19 cellular contexts compared by ENCODE assay signal in genomic region chr14:32470161-32470705, GRCh38.
DNase-seq lines count a peak whose midpoint lies in the region; ATAC-seq and TF ChIP-seq lines count a peak whose summit lies in the region.
"Had no signal": no experiment of that assay in that cellular context is flagged by ENCODE, and none has a peak within 500 bp of the region (broad histone marks: within the 10 kb centered on the region; RNA-seq: fewer than 3 reads in every experiment).

No MANE protein-coding gene starts in this region.

- DNase-seq in Ammon's horn (ENCODE audit: low spot score) (peak; percentile 56), foreskin keratinocyte (peak; percentile 56 to 80), pons (ENCODE audit: low spot score) (peak; percentile 81)
- no peak for DNase-seq in stimulated activated CD4-positive, alpha-beta T cell treated with anti-CD3 and anti-CD28 coated beads, Interleukin-12 subunit alpha, Interleukin-12 subunit beta, amount 100 ng/mL, for 4 hours
- DNase-seq: activated CD4-positive, alpha-beta T cell treated with anti-CD3 and anti-CD28 coated beads, Interleukin-2, amount 10 ng/mL, durations not matched to agents 24 days and 14 days; activated CD8-positive, alpha-beta memory T cell treated with anti-CD3 and anti-CD28 coated beads, Interleukin-2, amount 50 U/mL, for 48 hours; activated gamma-delta T cell treated with Interleukin-2 at 50 U/mL for 16 hours; GOT3; mucosa of descending colon; ovary; SIG-M5; stimulated activated naive CD4-positive, alpha-beta T cell; uterus had no signal

- TF ChIP-seq CTCF in foreskin keratinocyte (conservative IDR thresholded peaks at IDR 0.05), result no peak

- ATAC-seq in SK-N-SH treated with all-trans-retinoic acid at 6 μM for 48 hours (peak; percentile 12; the same call in 1 of the 3 replicates), foreskin keratinocyte (peak; percentile 8), GM21515 (IDR thresholded peaks at IDR 0.05; ENCODE audit: unreplicated experiment) (no peak), GM18909 (IDR thresholded peaks at IDR 0.05; ENCODE audit: poor library complexity, unreplicated experiment) (no peak), GM21825 (IDR thresholded peaks at IDR 0.05; ENCODE audit: unreplicated experiment) (no peak)
- ATAC-seq: mucosa of descending colon had no signal

- no peaks in the 10 kb centered on the region for H3K27me3 ChIP-seq in foreskin keratinocyte
- H3K27me3 ChIP-seq: hepatocyte, ovary, uterus had no signal

- H3K4me1 ChIP-seq in foreskin keratinocyte, result peaks cover 59% of the 10 kb centered on the region
- H3K4me1 ChIP-seq: uterus had no signal

- H3K27ac ChIP-seq in foreskin keratinocyte, result peak overlapping the region; percentile 79
- H3K27ac ChIP-seq: hepatocyte, KMS-11, ovary, uterus had no signal

TF ChIP-seq in SK-N-SH treated with all-trans-retinoic acid at 6 μM for 48 hours, 23 proteins besides CTCF, POLR2A, EP300 and RAD21:
- no peak for TF ChIP-seq PPARA (CRISPR knock-in tag; IDR thresholded peaks at IDR 0.05; ENCODE audit: borderline replicate concordance)
- 0 out of 2 replicates have a peak, but pooled peaks have one; percentile 27 for TF ChIP-seq ZFP3 (CRISPR knock-in tag; IDR thresholded peaks at IDR 0.05)
- no peak for TF ChIP-seq ESRRG (CRISPR knock-in tag; IDR thresholded peaks at IDR 0.05)
- TF ChIP-seq, protein P1, sequence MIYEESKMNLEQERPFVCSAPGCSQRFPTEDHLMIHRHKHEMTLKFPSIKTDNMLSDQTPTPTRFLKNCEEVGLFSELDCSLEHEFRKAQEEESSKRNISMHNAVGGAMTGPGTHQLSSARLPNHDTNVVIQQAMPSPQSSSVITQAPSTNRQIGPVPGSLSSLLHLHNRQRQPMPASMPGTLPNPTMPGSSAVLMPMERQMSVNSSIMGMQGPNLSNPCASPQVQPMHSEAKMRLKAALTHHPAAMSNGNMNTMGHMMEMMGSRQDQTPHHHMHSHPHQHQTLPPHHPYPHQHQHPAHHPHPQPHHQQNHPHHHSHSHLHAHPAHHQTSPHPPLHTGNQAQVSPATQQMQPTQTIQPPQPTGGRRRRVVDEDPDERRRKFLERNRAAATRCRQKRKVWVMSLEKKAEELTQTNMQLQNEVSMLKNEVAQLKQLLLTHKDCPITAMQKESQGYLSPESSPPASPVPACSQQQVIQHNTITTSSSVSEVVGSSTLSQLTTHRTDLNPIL (CRISPR knock-in tag; IDR thresholded peaks at IDR 0.05; ENCODE audit: low read depth), result no peak
- TF ChIP-seq CSDC2 (CRISPR knock-in tag; IDR thresholded peaks at IDR 0.05), result no peak
- TF ChIP-seq ZNF565 (CRISPR knock-in tag; conservative IDR thresholded peaks at IDR 0.05; ENCODE audit: low read depth), result no peak
- 0 out of 2 replicates have a peak, but pooled peaks have one; percentile 21 for TF ChIP-seq RARB (CRISPR knock-in tag; IDR thresholded peaks at IDR 0.05)
- no peak for TF ChIP-seq ZFP30 (CRISPR knock-in tag; IDR thresholded peaks at IDR 0.05)
- no peak for TF ChIP-seq ZNF70 (CRISPR knock-in tag; IDR thresholded peaks at IDR 0.05)
- 0 out of 2 replicates have a peak, but pooled peaks have one; percentile 33 for TF ChIP-seq TOX (CRISPR knock-in tag; IDR thresholded peaks at IDR 0.05; ENCODE audit: borderline replicate concordance)
- 0 out of 2 replicates have a peak, but pooled peaks have one; percentile 20 for TF ChIP-seq SNAI2 (CRISPR knock-in tag; IDR thresholded peaks at IDR 0.05)
- no peak for TF ChIP-seq TCF4 (CRISPR knock-in tag; IDR thresholded peaks at IDR 0.05; ENCODE audit: borderline replicate concordance)
- peak; percentile 27; the same call in 1 of the 2 replicates for TF ChIP-seq ISL1 (CRISPR knock-in tag; IDR thresholded peaks at IDR 0.05)
- no peak for TF ChIP-seq POU6F1 (CRISPR knock-in tag; IDR thresholded peaks at IDR 0.05; ENCODE audit: borderline replicate concordance, low read depth)
- TF ChIP-seq, protein P2, sequence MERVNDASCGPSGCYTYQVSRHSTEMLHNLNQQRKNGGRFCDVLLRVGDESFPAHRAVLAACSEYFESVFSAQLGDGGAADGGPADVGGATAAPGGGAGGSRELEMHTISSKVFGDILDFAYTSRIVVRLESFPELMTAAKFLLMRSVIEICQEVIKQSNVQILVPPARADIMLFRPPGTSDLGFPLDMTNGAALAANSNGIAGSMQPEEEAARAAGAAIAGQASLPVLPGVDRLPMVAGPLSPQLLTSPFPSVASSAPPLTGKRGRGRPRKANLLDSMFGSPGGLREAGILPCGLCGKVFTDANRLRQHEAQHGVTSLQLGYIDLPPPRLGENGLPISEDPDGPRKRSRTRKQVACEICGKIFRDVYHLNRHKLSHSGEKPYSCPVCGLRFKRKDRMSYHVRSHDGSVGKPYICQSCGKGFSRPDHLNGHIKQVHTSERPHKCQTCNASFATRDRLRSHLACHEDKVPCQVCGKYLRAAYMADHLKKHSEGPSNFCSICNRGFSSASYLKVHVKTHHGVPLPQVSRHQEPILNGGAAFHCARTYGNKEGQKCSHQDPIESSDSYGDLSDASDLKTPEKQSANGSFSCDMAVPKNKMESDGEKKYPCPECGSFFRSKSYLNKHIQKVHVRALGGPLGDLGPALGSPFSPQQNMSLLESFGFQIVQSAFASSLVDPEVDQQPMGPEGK (CRISPR knock-in tag; IDR thresholded peaks at IDR 0.05; ENCODE audit: borderline replicate concordance), result 0 out of 2 replicates have a peak, but pooled peaks have one; percentile 15
- TF ChIP-seq BACH2 (CRISPR knock-in tag; IDR thresholded peaks at IDR 0.05; ENCODE audit: borderline replicate concordance), result no peak
- TF ChIP-seq GLIS3 (CRISPR knock-in tag; IDR thresholded peaks at IDR 0.05), result no peak
- no peak for TF ChIP-seq OSR1 (CRISPR knock-in tag; IDR thresholded peaks at IDR 0.05)
- TF ChIP-seq, protein P3, sequence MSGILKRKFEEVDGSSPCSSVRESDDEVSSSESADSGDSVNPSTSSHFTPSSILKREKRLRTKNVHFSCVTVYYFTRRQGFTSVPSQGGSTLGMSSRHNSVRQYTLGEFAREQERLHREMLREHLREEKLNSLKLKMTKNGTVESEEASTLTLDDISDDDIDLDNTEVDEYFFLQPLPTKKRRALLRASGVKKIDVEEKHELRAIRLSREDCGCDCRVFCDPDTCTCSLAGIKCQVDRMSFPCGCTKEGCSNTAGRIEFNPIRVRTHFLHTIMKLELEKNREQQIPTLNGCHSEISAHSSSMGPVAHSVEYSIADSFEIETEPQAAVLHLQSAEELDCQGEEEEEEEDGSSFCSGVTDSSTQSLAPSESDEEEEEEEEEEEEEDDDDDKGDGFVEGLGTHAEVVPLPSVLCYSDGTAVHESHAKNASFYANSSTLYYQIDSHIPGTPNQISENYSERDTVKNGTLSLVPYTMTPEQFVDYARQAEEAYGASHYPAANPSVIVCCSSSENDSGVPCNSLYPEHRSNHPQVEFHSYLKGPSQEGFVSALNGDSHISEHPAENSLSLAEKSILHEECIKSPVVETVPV (CRISPR knock-in tag; IDR thresholded peaks at IDR 0.05), result no peak
- TF ChIP-seq ZNF8 (CRISPR knock-in tag; IDR thresholded peaks at IDR 0.05), result no peak
- no peak for TF ChIP-seq ARNTL (CRISPR knock-in tag; IDR thresholded peaks at IDR 0.05; ENCODE audit: borderline replicate concordance, low read depth)
- TF ChIP-seq, protein P4, sequence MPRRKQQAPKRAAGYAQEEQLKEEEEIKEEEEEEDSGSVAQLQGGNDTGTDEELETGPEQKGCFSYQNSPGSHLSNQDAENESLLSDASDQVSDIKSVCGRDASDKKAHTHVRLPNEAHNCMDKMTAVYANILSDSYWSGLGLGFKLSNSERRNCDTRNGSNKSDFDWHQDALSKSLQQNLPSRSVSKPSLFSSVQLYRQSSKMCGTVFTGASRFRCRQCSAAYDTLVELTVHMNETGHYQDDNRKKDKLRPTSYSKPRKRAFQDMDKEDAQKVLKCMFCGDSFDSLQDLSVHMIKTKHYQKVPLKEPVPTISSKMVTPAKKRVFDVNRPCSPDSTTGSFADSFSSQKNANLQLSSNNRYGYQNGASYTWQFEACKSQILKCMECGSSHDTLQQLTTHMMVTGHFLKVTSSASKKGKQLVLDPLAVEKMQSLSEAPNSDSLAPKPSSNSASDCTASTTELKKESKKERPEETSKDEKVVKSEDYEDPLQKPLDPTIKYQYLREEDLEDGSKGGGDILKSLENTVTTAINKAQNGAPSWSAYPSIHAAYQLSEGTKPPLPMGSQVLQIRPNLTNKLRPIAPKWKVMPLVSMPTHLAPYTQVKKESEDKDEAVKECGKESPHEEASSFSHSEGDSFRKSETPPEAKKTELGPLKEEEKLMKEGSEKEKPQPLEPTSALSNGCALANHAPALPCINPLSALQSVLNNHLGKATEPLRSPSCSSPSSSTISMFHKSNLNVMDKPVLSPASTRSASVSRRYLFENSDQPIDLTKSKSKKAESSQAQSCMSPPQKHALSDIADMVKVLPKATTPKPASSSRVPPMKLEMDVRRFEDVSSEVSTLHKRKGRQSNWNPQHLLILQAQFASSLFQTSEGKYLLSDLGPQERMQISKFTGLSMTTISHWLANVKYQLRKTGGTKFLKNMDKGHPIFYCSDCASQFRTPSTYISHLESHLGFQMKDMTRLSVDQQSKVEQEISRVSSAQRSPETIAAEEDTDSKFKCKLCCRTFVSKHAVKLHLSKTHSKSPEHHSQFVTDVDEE (CRISPR knock-in tag; IDR thresholded peaks at IDR 0.05), result no peak
- TF ChIP-seq ZC3H10 (CRISPR knock-in tag; IDR thresholded peaks at IDR 0.05), result peak; percentile 56; the same call in 1 of the 2 replicates

Comparison
In these comparisons a context has a peak if more than half of its experiments do, and no peak if none do; other contexts are left out.
1. ATAC-seq: peak in SK-N-SH treated with all-trans-retinoic acid at 6 μM for 48 hours (single experiment) and foreskin keratinocyte (single experiment); none in GM21515 (single experiment), GM18909 (single experiment) and GM21825 (single experiment).